Comparison of ENCODE assay signal across 8 cellular contexts in genomic region chr1:8560611-8561544, GRCh38.
DNase-seq lines count a peak whose midpoint lies in the region; ATAC-seq, FAIRE-seq and TF ChIP-seq lines count a peak whose summit lies in the region.

No MANE protein-coding gene starts in this region.

- FAIRE-seq in RCC 7860 (lab: Jason Lieb, UNC) = peak; percentile 90
- no peak for FAIRE-seq in bronchial epithelial cell (lab: Jason Lieb, UNC)

- H3K4me3 ChIP-seq in bronchial epithelial cell (ENCODE audit: low read depth, low read length) = no peak overlapping the region
- no peak overlapping the region for H3K4me3 ChIP-seq in thoracic aorta

- no peak overlapping the region for H3K27ac ChIP-seq in thoracic aorta

- ATAC-seq in thoracic aorta (ENCODE audit: insufficient number of reproducible peaks, low FRiP score, low read depth) (no peak), HG02623 (IDR thresholded peaks at IDR 0.05; ENCODE audit: unreplicated experiment) (no peak)

- H3K27me3 ChIP-seq in bronchial epithelial cell (ENCODE audit: control insufficient read depth, insufficient read depth, low read length) (no peaks in the 10 kb centered on the region), thoracic aorta (replicated peaks; ENCODE audit: insufficient read depth) (no peaks in the 10 kb centered on the region)

- in situ Hi-C loops in KBM-7 (cut with MboI; ENCODE audit: low pct_unique_long_range_greater_than_20kb, low sequenced_read_pairs) = no loop called here

- TF ChIP-seq CTCF in bronchial epithelial cell (IDR thresholded peaks at IDR 0.05; ENCODE audit: insufficient read depth, low read length, severe bottlenecking) (peak; percentile 53), thoracic aorta (IDR thresholded peaks at IDR 0.05) (peak; percentile 91)

- peaks cover 0 to 12% of the 10 kb centered on the region in 2 donors for H3K4me1 ChIP-seq in thoracic aorta (ENCODE audit: control insufficient read depth in 1 of 2, low read depth in 2 of 2)

- no peaks in the 10 kb centered on the region for H3K36me3 ChIP-seq in bronchial epithelial cell (ENCODE audit: control insufficient read depth, insufficient read depth, low read length)
- H3K36me3 ChIP-seq in thoracic aorta = no peaks in the 10 kb centered on the region

- DNase-seq in A172 (ENCODE audit: low spot score) (peak; percentile 11), EH (ENCODE audit: low read depth) (peak; percentile 55), KBM-7 (peak; percentile 64), RCC 7860 (ENCODE audit: low spot score) (peak; percentile 81), bronchial epithelial cell (ENCODE audit: low read depth) (peak; percentile 53), left kidney (ENCODE audit: low read depth, low spot score) (peak; percentile 65), thoracic aorta (ENCODE audit: low spot score) (no peak)

- H3K9me3 ChIP-seq in thoracic aorta = no peaks in the 10 kb centered on the region
